In genomic region chr15:49887604-49888340, GRCh38 we compare ENCODE assay signal across 33 cellular contexts.
DNase-seq lines count a peak whose midpoint lies in the region; ATAC-seq and TF ChIP-seq lines count a peak whose summit lies in the region.
"Had no signal": no experiment of that assay in that cellular context is flagged by ENCODE, and none has a peak within 500 bp of the region (broad histone marks: within the 10 kb centered on the region; RNA-seq: fewer than 3 reads in every experiment).

No MANE protein-coding gene starts in this region.

- H3K27me3 ChIP-seq in esophagus muscularis mucosa (no peaks in the 10 kb centered on the region), mesenchymal stem cell (ENCODE audit: control insufficient read depth in 1 of 2, insufficient read depth in 1 of 2, low read length in 2 of 2) (no peaks in the 10 kb centered on the region), subcutaneous abdominal adipose tissue (ENCODE audit: control insufficient read depth in 5 of 5, insufficient read depth in 4 of 5, low read length in 5 of 5) (no peaks in the 10 kb centered on the region), GM23338 (ENCODE audit: insufficient read depth) (no peaks in the 10 kb centered on the region)
- H3K27me3 ChIP-seq: right atrium auricular region, spleen, upper lobe of left lung had no signal

- intact Hi-C loops in esophagus muscularis mucosa (cut with DNase I) = no loop called here

- H3K9ac ChIP-seq in mesenchymal stem cell (ENCODE audit: low read length) = peak overlapping the region; percentile 64
- H3K9ac ChIP-seq in subcutaneous abdominal adipose tissue (ENCODE audit: low read length in 5 of 5) = no peak overlapping the region
- H3K9ac ChIP-seq: parathyroid adenoma had no signal

- H3K4ac ChIP-seq in mesenchymal stem cell (ENCODE audit: low read depth in 1 of 2, low read length in 2 of 2) = peak overlapping the region in 1 of 2 experiments; percentile 1

- H3K79me2 ChIP-seq in GM23338 (replicated peaks; ENCODE audit: insufficient read depth) = no peaks in the 10 kb centered on the region
- H3K79me2 ChIP-seq: parathyroid adenoma had no signal

- no peak overlapping the region for H3K27ac Mint-ChIP-seq in GM23338
- no peak overlapping the region for H3K27ac Mint-ChIP-seq in activated CD4-positive, alpha-beta memory T cell treated with anti-CD3 and anti-CD28 coated beads, Interleukin-2, amount 10 ng/mL, durations not matched to agents 7 days and 5 days
- H3K27ac Mint-ChIP-seq: activated CD4-positive, alpha-beta memory T cell treated with anti-CD3 and anti-CD28 coated beads for 36 hours; activated naive CD4-positive, alpha-beta T cell treated with anti-CD3 and anti-CD28 coated beads, Interleukin-2, amount 10 ng/mL, durations not matched to agents 7 days and 5 days; CD8-positive, alpha-beta T cell; H9; memory B cell had no signal

- peak overlapping the region in 1 of 2 experiments; percentile 54 for H3K18ac ChIP-seq in mesenchymal stem cell (ENCODE audit: low read depth in 1 of 2, low read length in 2 of 2)

- H4K8ac ChIP-seq in mesenchymal stem cell (ENCODE audit: low read length) = no peak overlapping the region

- H3K4me1 Mint-ChIP-seq in GM23338 = peaks cover 8% of the 10 kb centered on the region; the same call in 2 of the 3 replicates
- no peaks in the 10 kb centered on the region for H3K4me1 Mint-ChIP-seq in activated CD4-positive, alpha-beta memory T cell treated with anti-CD3 and anti-CD28 coated beads, Interleukin-2, amount 10 ng/mL, durations not matched to agents 7 days and 5 days
- H3K4me1 Mint-ChIP-seq: activated naive CD4-positive, alpha-beta T cell treated with anti-CD3 and anti-CD28 coated beads, Interleukin-2, amount 10 ng/mL, durations not matched to agents 7 days and 5 days; brain; memory B cell had no signal

- H3K4me3 ChIP-seq in esophagus muscularis mucosa = no peak overlapping the region
- H3K4me3 ChIP-seq in mesenchymal stem cell (ENCODE audit: insufficient read depth in 1 of 2, low read depth in 1 of 2, low read length in 2 of 2) = no peak overlapping the region
- H3K4me3 ChIP-seq in subcutaneous abdominal adipose tissue (ENCODE audit: low read depth in 1 of 5, low read length in 5 of 5) = no peak overlapping the region
- H3K4me3 ChIP-seq in GM23338 = no peak overlapping the region
- H3K4me3 ChIP-seq: PC-9, right atrium auricular region, spleen, upper lobe of left lung had no signal

- no peaks in the 10 kb centered on the region for H3K79me1 ChIP-seq in mesenchymal stem cell (replicated peaks; ENCODE audit: low read length, poor library complexity, severe bottlenecking)

- no peak overlapping the region for H3K4me3 Mint-ChIP-seq in GM23338
- no peak overlapping the region for H3K4me3 Mint-ChIP-seq in activated CD4-positive, alpha-beta memory T cell treated with anti-CD3 and anti-CD28 coated beads, Interleukin-2, amount 10 ng/mL, durations not matched to agents 7 days and 5 days
- H3K4me3 Mint-ChIP-seq: activated CD4-positive, alpha-beta memory T cell treated with anti-CD3 and anti-CD28 coated beads for 36 hours; activated naive CD4-positive, alpha-beta T cell treated with anti-CD3 and anti-CD28 coated beads, Interleukin-2, amount 10 ng/mL, durations not matched to agents 7 days and 5 days; brain; CD8-positive, alpha-beta T cell; H9; memory B cell had no signal

- TF ChIP-seq EP300 in esophagus muscularis mucosa (IDR thresholded peaks at IDR 0.05) = no peak

- peak overlapping the region; percentile 40 to 55 (median 46) for H3K27ac ChIP-seq in esophagus muscularis mucosa (replicated peaks in 1 of 4)
- no peak overlapping the region for H3K27ac ChIP-seq in mesenchymal stem cell (ENCODE audit: low read length, poor library complexity, severe bottlenecking)
- peak overlapping the region; percentile 52 for H3K27ac ChIP-seq in subcutaneous abdominal adipose tissue (ENCODE audit: low read depth, low read length)
- no peak overlapping the region for H3K27ac ChIP-seq in GM23338 (ENCODE audit: low read depth)
- H3K27ac ChIP-seq: parathyroid adenoma, PC-9, right atrium auricular region, spleen, upper lobe of left lung had no signal

- H2AFZ ChIP-seq in mesenchymal stem cell (ENCODE audit: low read depth, low read length) (no peak overlapping the region), GM23338 (no peak overlapping the region)
- H2AFZ ChIP-seq: parathyroid adenoma, PC-9 had no signal

- H3F3A ChIP-seq in GM23338 (replicated peaks; ENCODE audit: low read depth) = no peaks in the 10 kb centered on the region

- CTCF ChIA-PET in activated CD4-positive, alpha-beta memory T cell treated with anti-CD3 and anti-CD28 coated beads, Interleukin-2, amount 10 ng/mL, durations not matched to agents 7 days and 5 days (lab: Charles Lee) = no interaction called here

- H3K4me2 ChIP-seq in mesenchymal stem cell (ENCODE audit: low read length, poor library complexity, severe bottlenecking) (no peak overlapping the region), GM23338 (no peak overlapping the region)
- H3K4me2 ChIP-seq: PC-9 had no signal

- TF ChIP-seq CTCF in esophagus muscularis mucosa (IDR thresholded peaks at IDR 0.05) = no peak
- no peak for TF ChIP-seq CTCF in GM23338 (conservative IDR thresholded peaks at IDR 0.05; ENCODE audit: low read depth in 2 of 2)

- H2AK5ac ChIP-seq in mesenchymal stem cell (ENCODE audit: low read length, severe bottlenecking) = no peak overlapping the region

- POLR2A ChIA-PET in activated CD4-positive, alpha-beta memory T cell treated with anti-CD3 and anti-CD28 coated beads, Interleukin-2, amount 10 ng/mL, durations not matched to agents 7 days and 5 days (lab: Charles Lee) = no interaction called here

- H3K9me3 ChIP-seq in esophagus muscularis mucosa (no peaks in the 10 kb centered on the region), mesenchymal stem cell (ENCODE audit: control insufficient read depth, low read length) (no peaks in the 10 kb centered on the region), subcutaneous abdominal adipose tissue (ENCODE audit: control insufficient read depth in 5 of 5, low read length in 5 of 5) (no peaks in the 10 kb centered on the region)
- H3K9me3 ChIP-seq: right atrium auricular region, spleen, upper lobe of left lung had no signal

- no peak overlapping the region for H3K23ac ChIP-seq in mesenchymal stem cell (ENCODE audit: low read length in 2 of 2)

- no peak overlapping the region for H2BK5ac ChIP-seq in mesenchymal stem cell (ENCODE audit: low read depth, low read length, poor library complexity, severe bottlenecking)

- no peaks in the 10 kb centered on the region for H3K36me3 Mint-ChIP-seq in GM23338 (ENCODE audit: low read depth)
- peaks cover 9% of the 10 kb centered on the region for H3K36me3 Mint-ChIP-seq in activated CD4-positive, alpha-beta memory T cell treated with anti-CD3 and anti-CD28 coated beads, Interleukin-2, amount 10 ng/mL, durations not matched to agents 7 days and 5 days (ENCODE audit: low read depth)
- H3K36me3 Mint-ChIP-seq: activated CD4-positive, alpha-beta memory T cell treated with anti-CD3 and anti-CD28 coated beads for 36 hours; activated naive CD4-positive, alpha-beta T cell treated with anti-CD3 and anti-CD28 coated beads, Interleukin-2, amount 10 ng/mL, durations not matched to agents 7 days and 5 days; brain; CD8-positive, alpha-beta T cell; memory B cell had no signal

- no peak overlapping the region for H2BK12ac ChIP-seq in mesenchymal stem cell (ENCODE audit: low read length in 2 of 2)

- H3K14ac ChIP-seq in mesenchymal stem cell (ENCODE audit: low read length in 2 of 2) = no peak overlapping the region

- no peak for TF ChIP-seq POLR2A in esophagus muscularis mucosa (IDR thresholded peaks at IDR 0.05; ENCODE audit: low read depth)

- no peaks in the 10 kb centered on the region for H3K9me3 Mint-ChIP-seq in GM23338
- H3K9me3 Mint-ChIP-seq in activated CD4-positive, alpha-beta memory T cell treated with anti-CD3 and anti-CD28 coated beads, Interleukin-2, amount 10 ng/mL, durations not matched to agents 7 days and 5 days = no peaks in the 10 kb centered on the region
- H3K9me3 Mint-ChIP-seq: activated CD4-positive, alpha-beta memory T cell treated with anti-CD3 and anti-CD28 coated beads for 36 hours; activated naive CD4-positive, alpha-beta T cell treated with anti-CD3 and anti-CD28 coated beads, Interleukin-2, amount 10 ng/mL, durations not matched to agents 7 days and 5 days; CD8-positive, alpha-beta T cell; H9; memory B cell had no signal

- peaks cover 2 to 21% (median 16%) of the 10 kb centered on the region in 4 donors for H3K4me1 ChIP-seq in esophagus muscularis mucosa
- no peaks in the 10 kb centered on the region for H3K4me1 ChIP-seq in mesenchymal stem cell (ENCODE audit: control insufficient read depth, insufficient read depth, low read depth, low read length)
- H3K4me1 ChIP-seq in subcutaneous abdominal adipose tissue (ENCODE audit: control insufficient read depth in 5 of 5, insufficient read depth in 5 of 5, low read length in 5 of 5) = peaks cover 0 to 14% (median 10%) of the 10 kb centered on the region in 5 donors
- 0 out of 2 replicates have a peak, but pooled peaks cover 5% of the 10 kb centered on the region for H3K4me1 ChIP-seq in GM23338 (ENCODE audit: insufficient read depth)
- H3K4me1 ChIP-seq: parathyroid adenoma, right atrium auricular region, spleen, upper lobe of left lung had no signal

- ATAC-seq in GM23338 (no peak), HG03571 (IDR thresholded peaks at IDR 0.05; ENCODE audit: unreplicated experiment) (no peak)
- ATAC-seq: activated CD4-positive, CD25-positive, alpha-beta regulatory T cell treated with anti-CD3 and anti-CD28 coated beads, Interleukin-2, amount 50 U/mL, for 24 hours; CD8-positive, alpha-beta T cell; HepG2; left lobe of liver; Right ventricle myocardium inferior had no signal

- H3K9me2 ChIP-seq in GM23338 (ENCODE audit: insufficient read depth) = 0 out of 2 replicates have a peak, but pooled peaks cover 12% of the 10 kb centered on the region

- peaks cover 2% of the 10 kb centered on the region for H3K27me3 Mint-ChIP-seq in GM23338 (ENCODE audit: insufficient read depth, low read depth, poor library complexity)
- H3K27me3 Mint-ChIP-seq in activated CD4-positive, alpha-beta memory T cell treated with anti-CD3 and anti-CD28 coated beads, Interleukin-2, amount 10 ng/mL, durations not matched to agents 7 days and 5 days = no peaks in the 10 kb centered on the region
- H3K27me3 Mint-ChIP-seq: activated CD4-positive, alpha-beta memory T cell treated with anti-CD3 and anti-CD28 coated beads for 36 hours; activated naive CD4-positive, alpha-beta T cell treated with anti-CD3 and anti-CD28 coated beads, Interleukin-2, amount 10 ng/mL, durations not matched to agents 7 days and 5 days; brain; memory B cell had no signal

- H2BK120ac ChIP-seq in mesenchymal stem cell (ENCODE audit: low read depth, low read length) = no peak overlapping the region

- WGBS in esophagus muscularis mucosa = 55% methylated on average over 8 of the region's 8 CpGs
- 78% methylated on average over 6 of the region's 8 CpGs for WGBS in mesenchymal stem cell

- peak overlapping the region; percentile 64 for H2BK15ac ChIP-seq in mesenchymal stem cell (ENCODE audit: low read depth, poor library complexity, severe bottlenecking)

- DNase-seq in EH (ENCODE audit: low read depth) (peak; percentile 17), esophagus muscularis mucosa (ENCODE audit: extremely low spot score) (no peak), mesenchymal stem cell (peak; percentile 33), GM23338 (ENCODE audit: low spot score) (no peak)
- no peak for DNase-seq in activated CD4-positive, alpha-beta T cell treated with anti-CD3 and anti-CD28 coated beads, Interleukin-2, amount 50 U/mL, for 48 hours
- DNase-seq in activated CD4-positive, alpha-beta memory T cell treated with anti-CD3 and anti-CD28 coated beads, Interleukin-2, amount 10 ng/mL, durations not matched to agents 7 days and 5 days = no peak
- DNase-seq: activated CD4-positive, alpha-beta memory T cell treated with anti-CD3 and anti-CD28 coated beads for 36 hours; activated CD8-positive, alpha-beta memory T cell treated with anti-CD3 and anti-CD28 coated beads, Interleukin-2, amount 50 U/mL, for 4 hours; activated naive CD4-positive, alpha-beta T cell treated with anti-CD3 and anti-CD28 coated beads, Interleukin-2, amount 10 ng/mL, durations not matched to agents 7 days and 5 days; CD8-positive, alpha-beta T cell; EL; H9; Kasumi-1; MV-4-11; NCI-H1436 treated with DMSO at 0.1 percent for 48 hours; NCI-H2081 treated with DMSO at 0.1 percent for 48 hours; NCI-H226; NCI-H526 treated with DMSO at 0.1 percent for 48 hours; NK-92 treated with Interleukin-12 subunit alpha and Interleukin-12 subunit beta, amount 100 ng/mL, for 24 hours; PC-9; spleen; stimulated activated CD4-positive, alpha-beta T cell treated with anti-CD3 and anti-CD28 coated beads, Interleukin-2, amount 100 ng/mL, for 24 hours; upper lobe of left lung had no signal

- H3K36me3 ChIP-seq in esophagus muscularis mucosa (no peaks in the 10 kb centered on the region), mesenchymal stem cell (ENCODE audit: control insufficient read depth in 1 of 2, insufficient read depth in 2 of 2, low read depth in 1 of 2, low read length in 2 of 2) (peaks cover 0 to 4% of the 10 kb centered on the region in 2 experiments), subcutaneous abdominal adipose tissue (ENCODE audit: control insufficient read depth in 5 of 5, insufficient read depth in 5 of 5, low read length in 5 of 5) (peaks cover 0 to 6% (median 2%) of the 10 kb centered on the region in 5 donors), GM23338 (ENCODE audit: insufficient read depth) (no peaks in the 10 kb centered on the region)
- H3K36me3 ChIP-seq: right atrium auricular region, upper lobe of left lung had no signal

- no peak overlapping the region for H4K91ac ChIP-seq in mesenchymal stem cell (ENCODE audit: low read length)

- no peaks in the 10 kb centered on the region for H4K20me1 ChIP-seq in GM23338 (replicated peaks; ENCODE audit: insufficient read depth)

Comparison
In these comparisons a context has a peak if more than half of its experiments do, and no peak if none do; other contexts are left out.
1. DNase-seq: peak in EH (single experiment) and mesenchymal stem cell (single experiment); none in esophagus muscularis mucosa (single experiment), GM23338 (single experiment), activated CD4-positive, alpha-beta T cell treated with anti-CD3 and anti-CD28 coated beads, Interleukin-2, amount 50 U/mL, for 48 hours (0 of 2) and activated CD4-positive, alpha-beta memory T cell treated with anti-CD3 and anti-CD28 coated beads, Interleukin-2, amount 10 ng/mL, durations not matched to agents 7 days and 5 days (single experiment).
2. H3K27ac ChIP-seq: peak in esophagus muscularis mucosa (4 of 4) and subcutaneous abdominal adipose tissue (single experiment); none in mesenchymal stem cell (single experiment) and GM23338 (single experiment).